18 cellular contexts compared by ENCODE assay signal in the genomic region with DNA sequence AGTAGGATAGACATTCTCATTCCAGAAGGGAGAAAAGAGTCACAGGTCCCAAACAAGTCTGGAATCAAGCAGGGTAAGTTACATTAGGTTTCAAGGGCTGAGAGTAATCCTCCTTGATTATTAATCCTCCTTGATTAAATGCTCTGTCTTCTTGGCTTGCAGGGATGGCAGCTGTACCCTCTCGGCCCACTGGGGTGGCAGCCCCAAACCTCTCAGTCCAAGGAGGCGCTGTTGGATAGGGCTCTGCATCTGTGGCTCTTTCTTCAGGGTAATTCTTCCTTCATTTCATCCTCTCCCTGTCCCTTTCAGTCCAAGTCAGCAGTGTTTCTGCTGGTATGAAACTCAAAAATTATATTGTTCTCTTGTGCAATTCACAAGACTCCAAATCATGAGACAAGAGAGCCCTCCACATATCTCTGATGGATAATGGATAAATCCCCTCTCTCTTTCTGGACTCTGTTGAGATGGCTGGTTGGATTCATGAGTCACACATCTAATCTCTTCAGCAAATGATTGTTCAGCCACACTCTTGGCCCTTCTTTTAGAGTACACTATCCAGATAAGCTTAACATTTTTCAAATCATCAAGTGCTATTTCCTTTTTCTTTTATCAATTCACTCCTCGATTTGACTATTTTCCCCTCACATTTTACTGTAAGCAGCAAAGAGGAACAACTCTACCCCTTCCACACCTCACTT.
"Had no signal": no experiment of that assay in that cellular context is flagged by ENCODE, and none has a peak within 500 bp of the region (broad histone marks: within the 10 kb centered on the region; RNA-seq: fewer than 3 reads in every experiment).

No MANE protein-coding gene starts in this region.

- H3K4me1 Mint-ChIP-seq: activated naive CD8-positive, alpha-beta T cell treated with anti-CD3 and anti-CD28 coated beads, Interleukin-2, amount 10 ng/mL, durations not matched to agents 7 days and 5 days had no signal

- H3K27me3 Mint-ChIP-seq: activated naive CD8-positive, alpha-beta T cell treated with anti-CD3 and anti-CD28 coated beads, Interleukin-2, amount 10 ng/mL, durations not matched to agents 7 days and 5 days; natural killer cell treated with Interleukin-12 subunit alpha and Interleukin-12 subunit beta and Interleukin-15 and Interleukin-18, amount 100 ng/mL, for 72 hours; progenitor cell of endocrine pancreas; stimulated activated naive CD8-positive, alpha-beta T cell treated with anti-CD3 and anti-CD28 coated beads, Interleukin-15, Interleukin-2, amounts not matched to agents 100 ng/mL and 50 ng/mL, for 24 hours had no signal

- FAIRE-seq: small intestine, TTC549 had no signal

- H3K27me3 ChIP-seq: ascending aorta, colonic mucosa, foreskin keratinocyte, suprapubic skin, upper lobe of left lung had no signal

- ATAC-seq: esophagus mucosa; foreskin keratinocyte; natural killer cell treated with Interleukin-12 subunit alpha and Interleukin-12 subunit beta and Interleukin-15 and Interleukin-18, amount 100 ng/mL, for 72 hours; right cardiac atrium had no signal

- H3K9me3 Mint-ChIP-seq: activated naive CD8-positive, alpha-beta T cell treated with anti-CD3 and anti-CD28 coated beads, Interleukin-2, amount 10 ng/mL, durations not matched to agents 7 days and 5 days had no signal

- H3K36me3 ChIP-seq: ascending aorta, colonic mucosa, suprapubic skin, upper lobe of left lung had no signal

- H3K4me3 Mint-ChIP-seq: activated naive CD8-positive, alpha-beta T cell treated with anti-CD3 and anti-CD28 coated beads, Interleukin-2, amount 10 ng/mL, durations not matched to agents 7 days and 5 days; natural killer cell treated with Interleukin-12 subunit alpha and Interleukin-12 subunit beta and Interleukin-15 and Interleukin-18, amount 100 ng/mL, for 72 hours; stimulated activated naive CD8-positive, alpha-beta T cell treated with anti-CD3 and anti-CD28 coated beads, Interleukin-15, Interleukin-2, amounts not matched to agents 100 ng/mL and 50 ng/mL, for 24 hours had no signal

- H3K27ac Mint-ChIP-seq: activated naive CD8-positive, alpha-beta T cell treated with anti-CD3 and anti-CD28 coated beads, Interleukin-2, amount 10 ng/mL, durations not matched to agents 7 days and 5 days; natural killer cell treated with Interleukin-12 subunit alpha and Interleukin-12 subunit beta and Interleukin-15 and Interleukin-18, amount 100 ng/mL, for 72 hours; progenitor cell of endocrine pancreas; stimulated activated naive CD8-positive, alpha-beta T cell treated with anti-CD3 and anti-CD28 coated beads, Interleukin-15, Interleukin-2, amounts not matched to agents 100 ng/mL and 50 ng/mL, for 24 hours had no signal

- DNase-seq: activated CD4-positive, CD25-positive, alpha-beta regulatory T cell treated with anti-CD3 and anti-CD28 coated beads, Interleukin-2, amount 50 U/mL, for 72 hours; activated naive CD4-positive, alpha-beta T cell; activated naive CD8-positive, alpha-beta T cell treated with anti-CD3 and anti-CD28 coated beads, Interleukin-2, amount 10 ng/mL, durations not matched to agents 7 days and 5 days; colonic mucosa; foreskin keratinocyte; head of caudate nucleus; mesendoderm; right cardiac atrium; small intestine; T-helper 2 cell; upper lobe of left lung had no signal

- H3K9me3 ChIP-seq: ascending aorta, colonic mucosa, suprapubic skin, upper lobe of left lung had no signal

- H3K4me1 ChIP-seq: ascending aorta, colonic mucosa, suprapubic skin, upper lobe of left lung had no signal

- H3K36me3 Mint-ChIP-seq: activated naive CD8-positive, alpha-beta T cell treated with anti-CD3 and anti-CD28 coated beads, Interleukin-2, amount 10 ng/mL, durations not matched to agents 7 days and 5 days; natural killer cell treated with Interleukin-12 subunit alpha and Interleukin-12 subunit beta and Interleukin-15 and Interleukin-18, amount 100 ng/mL, for 72 hours had no signal

- H3K27ac ChIP-seq: ascending aorta, colonic mucosa, foreskin keratinocyte, suprapubic skin, upper lobe of left lung had no signal

- H3K4me3 ChIP-seq: ascending aorta, colonic mucosa, suprapubic skin, upper lobe of left lung had no signal
